Comparison of ENCODE assay signal across 21 cellular contexts in genomic region chr2:240480834-240481623, GRCh38. TPM values are rescaled to one million over a fixed set of nuclear protein-coding genes. Genes with fewer than 3 reads are reported as not detected.
A peak's percentile ranks its signal among the peaks of the same experiment; 100 is the strongest.
DNase-seq lines count a peak whose midpoint lies in the region; TF ChIP-seq lines count a peak whose summit lies in the region.
"Had no signal": no experiment of that assay in that cellular context is flagged by ENCODE, and none has a peak within 500 bp of the region (broad histone marks: within the 10 kb centered on the region; RNA-seq: fewer than 3 reads in every experiment).

No MANE protein-coding gene starts in this region.

- no peak for TF ChIP-seq EP300 in transverse colon (IDR thresholded peaks at IDR 0.05; ENCODE audit: low read depth)

- H3K9me3 Mint-ChIP-seq in endodermal cell, result peaks cover 6% of the 10 kb centered on the region
- H3K9me3 Mint-ChIP-seq in osteocyte (ENCODE audit: unreplicated experiment), result peaks cover 4% of the 10 kb centered on the region

- H3K4me3 ChIP-seq in H7 (ENCODE audit: insufficient read depth, low read depth, low read length), result no peak overlapping the region
- H3K4me3 ChIP-seq in endodermal cell (ENCODE audit: low read length), result no peak overlapping the region
- H3K4me3 ChIP-seq in transverse colon, result no peak overlapping the region
- H3K4me3 ChIP-seq: adrenal gland, breast epithelium, right lobe of liver, tibial nerve had no signal

- H3K4me1 ChIP-seq in endodermal cell (ENCODE audit: control insufficient read depth, insufficient read depth, low read length) (no peaks in the 10 kb centered on the region), transverse colon (no peaks in the 10 kb centered on the region)
- H3K4me1 ChIP-seq: adrenal gland, breast epithelium, right lobe of liver, tibial nerve had no signal

- H3K27me3 ChIP-seq in H7 (ENCODE audit: control insufficient read depth, insufficient read depth, low read length) (no peaks in the 10 kb centered on the region), endodermal cell (ENCODE audit: control insufficient read depth, insufficient read depth, low read length, poor library complexity, severe bottlenecking) (no peaks in the 10 kb centered on the region), transverse colon (no peaks in the 10 kb centered on the region)
- H3K27me3 ChIP-seq: adrenal gland, breast epithelium, right lobe of liver, tibial nerve had no signal

- H3K36me3 ChIP-seq in H7 (replicated peaks; ENCODE audit: control insufficient read depth, insufficient read depth, low read length), result no peaks in the 10 kb centered on the region
- H3K36me3 ChIP-seq in endodermal cell (ENCODE audit: control insufficient read depth, insufficient read depth, low read length), result no peaks in the 10 kb centered on the region
- H3K36me3 ChIP-seq in transverse colon, result no peaks in the 10 kb centered on the region
- H3K36me3 ChIP-seq: adrenal gland, breast epithelium, right lobe of liver had no signal

- TF ChIP-seq CTCF in endodermal cell (conservative IDR thresholded peaks at IDR 0.05), result peak; percentile 22
- no peak for TF ChIP-seq CTCF in osteocyte (IDR thresholded peaks at IDR 0.05)
- TF ChIP-seq CTCF in GM20000 (IDR thresholded peaks at IDR 0.05; ENCODE audit: extremely low read depth, missing control alignments), result no peak
- TF ChIP-seq CTCF in transverse colon (IDR thresholded peaks at IDR 0.05), result no peak

- intact Hi-C loops in transverse colon (cut with DNase I; ENCODE audit: low total_unique reads), result no loop called here

- WGBS in endodermal cell (ENCODE audit: insufficient coverage in 1 of 2, insufficient read length in 1 of 2), 2 experiments, result 91 to 95% methylated on average over 17 to 25 of the region's 25 CpGs
- WGBS in transverse colon (ENCODE audit: low coverage in 1 of 2), 2 donors, result 94% methylated on average over 19 of the region's 25 CpGs; no CpG with 5 or more reads in 1 of the 2 donors

- H3K27me3 Mint-ChIP-seq in endodermal cell (ENCODE audit: insufficient read depth), result peaks cover 9% of the 10 kb centered on the region
- no peaks in the 10 kb centered on the region for H3K27me3 Mint-ChIP-seq in osteocyte (ENCODE audit: unreplicated experiment)
- H3K27me3 Mint-ChIP-seq: activated B cell treated with CpG ODN at 0.5 μM for 24 hours; dendritic cell treated with granulocyte-macrophage colony-stimulating factor and Interleukin-4, amounts not matched to agents 40 ng/mL and 50 ng/mL, for 4 days had no signal

- H3K4me1 Mint-ChIP-seq in endodermal cell, result no peaks in the 10 kb centered on the region
- H3K4me1 Mint-ChIP-seq in osteocyte (ENCODE audit: unreplicated experiment), result no peaks in the 10 kb centered on the region
- H3K4me1 Mint-ChIP-seq: CD8-positive, alpha-beta memory T cell had no signal

- in situ Hi-C loops in transverse colon (cut with MboI; ENCODE audit: low pct_ligation_motif_present in 1 of 4, low pct_unique_long_range_greater_than_20kb in 1 of 4, low sequenced_read_pairs in 3 of 4), result no loop called here

- no peak overlapping the region for H3K9ac ChIP-seq in endodermal cell (ENCODE audit: extremely low read depth, low read length, poor library complexity, severe bottlenecking)

- peak; percentile 0 for DNase-seq in Daoy (ENCODE audit: low read depth)
- DNase-seq in H7, result peak; percentile 34
- peak; percentile 36 for DNase-seq in endodermal cell
- peak; percentile 73 for DNase-seq in osteocyte (ENCODE audit: extremely low spot score, unreplicated experiment)
- no peak for DNase-seq in GM20000 (ENCODE audit: low spot score)
- DNase-seq in dermis blood vessel endothelial cell, result no peak
- no peak for DNase-seq in transverse colon
- DNase-seq: activated B cell treated with CpG ODN at 0.5 μM for 24 hours; activated gamma-delta T cell; mammary epithelial cell; NCI-H1417; NCI-H524; nucleus accumbens; stimulated activated naive CD4-positive, alpha-beta T cell; T-helper 2 cell had no signal

- H3K4me3 Mint-ChIP-seq in endodermal cell, result no peak overlapping the region
- no peak overlapping the region for H3K4me3 Mint-ChIP-seq in osteocyte (ENCODE audit: unreplicated experiment)
- H3K4me3 Mint-ChIP-seq: activated B cell treated with CpG ODN at 0.5 μM for 24 hours; CD8-positive, alpha-beta memory T cell; dendritic cell treated with granulocyte-macrophage colony-stimulating factor and Interleukin-4, amounts not matched to agents 40 ng/mL and 50 ng/mL, for 4 days had no signal

- no peak for TF ChIP-seq POLR2A in transverse colon (IDR thresholded peaks at IDR 0.05)

- H3K27ac ChIP-seq in endodermal cell (ENCODE audit: low read depth, low read length) (no peak overlapping the region), transverse colon (no peak overlapping the region)
- H3K27ac ChIP-seq: adrenal gland, breast epithelium, right lobe of liver, tibial nerve had no signal

- peaks cover 2% of the 10 kb centered on the region for H3K9me3 ChIP-seq in endodermal cell (ENCODE audit: control insufficient read depth, low read length)
- peaks cover 0 to 2% of the 10 kb centered on the region in 2 donors for H3K9me3 ChIP-seq in transverse colon
- H3K9me3 ChIP-seq: adrenal gland, right lobe of liver had no signal

- H3K36me3 Mint-ChIP-seq in endodermal cell (ENCODE audit: low read depth), result no peaks in the 10 kb centered on the region
- peaks cover 8% of the 10 kb centered on the region for H3K36me3 Mint-ChIP-seq in osteocyte (ENCODE audit: unreplicated experiment)

- H3K27ac Mint-ChIP-seq in endodermal cell, result no peak overlapping the region
- H3K27ac Mint-ChIP-seq in osteocyte (ENCODE audit: unreplicated experiment), result no peak overlapping the region
- H3K27ac Mint-ChIP-seq: activated B cell treated with CpG ODN at 0.5 μM for 24 hours; dendritic cell treated with granulocyte-macrophage colony-stimulating factor and Interleukin-4, amounts not matched to agents 40 ng/mL and 50 ng/mL, for 4 days had no signal

RNA-seq across cellular contexts. Expression of gene GPC1, which starts 45.6 kb away (rescaled TPM):
- total RNA-seq in Daoy (2014; rRNA removed; shearing (Covaris generic)), result 9.7 and 20.1 TPM in 2 replicates
- total RNA-seq in H7 (2014; rRNA removed; shearing (Covaris generic)), result 28.4 and 32.0 TPM in 2 replicates
- 10 to 100 TPM; 37.8 to 69.7 TPM for total RNA-seq in endodermal cell
- 55.9 TPM for polyA plus RNA-seq in endodermal cell (2013, experiment 1 of 2)
- polyA plus RNA-seq in endodermal cell (2013, experiment 2 of 2), result 56.9 TPM
- 148 and 149 TPM in 2 replicates for total RNA-seq in osteocyte
- total RNA-seq in dermis blood vessel endothelial cell, result 8.3 and 11.3 TPM in 2 replicates
- total RNA-seq in transverse colon, result 10 to 100 TPM; 10.4 to 31.8 (median 18.0) TPM

Comparison
In these comparisons a context has a peak if more than half of its experiments do, and no peak if none do; other contexts are left out.
1. DNase-seq: peak in Daoy (single experiment), H7 (single experiment), endodermal cell (single experiment) and osteocyte (single experiment); none in GM20000 (single experiment), dermis blood vessel endothelial cell (single experiment) and transverse colon (single experiment).